34 cellular contexts compared by ENCODE assay signal in genomic region chr1:235737751-235738150, GRCh38.
"Had no signal": no experiment of that assay in that cellular context is flagged by ENCODE, and none has a peak within 500 bp of the region (broad histone marks: within the 10 kb centered on the region; RNA-seq: fewer than 3 reads in every experiment).

No MANE protein-coding gene starts in this region.

- H3K27ac Mint-ChIP-seq: activated B cell treated with CpG ODN at 0.5 μM for 24 hours; activated CD4-positive, alpha-beta memory T cell treated with anti-CD3 and anti-CD28 coated beads, Interleukin-2, amount 10 ng/mL, durations not matched to agents 7 days and 5 days; activated CD4-positive, alpha-beta T cell treated with anti-CD3 and anti-CD28 coated beads, Interleukin-2, amount 10 ng/mL, durations not matched to agents 24 days and 14 days; activated CD8-positive, alpha-beta memory T cell treated with anti-CD3 and anti-CD28 coated beads, Interleukin-2, amount 10 ng/mL, durations not matched to agents 7 days and 5 days; activated CD8-positive, alpha-beta T cell treated with anti-CD3 and anti-CD28 coated beads, Interleukin-2, amount 10 ng/mL, durations not matched to agents 7 days and 5 days; activated naive CD4-positive, alpha-beta T cell treated with anti-CD3 and anti-CD28 coated beads, Interleukin-2, amount 10 ng/mL, durations not matched to agents 7 days and 5 days; activated naive CD4-positive, alpha-beta T cell treated with anti-CD3 and anti-CD28 coated beads, Interleukin-2, amount 50 U/mL, for 24 hours; activated naive CD8-positive, alpha-beta T cell; activated naive CD8-positive, alpha-beta T cell treated with anti-CD3 and anti-CD28 coated beads, Interleukin-2, amount 10 ng/mL, durations not matched to agents 7 days and 5 days; activated naive CD8-positive, alpha-beta T cell treated with anti-CD3 and anti-CD28 coated beads, Interleukin-2, amount 50 U/mL, for 24 hours; activated T-cell treated with anti-CD3 and anti-CD28 coated beads, Interleukin-2, amount 50 U/mL, for 24 hours; activated T-helper 2 cell treated with anti-CD3 and anti-CD28 coated beads, Interferon-gamma antibody, Interleukin-2, Interleukin-4, amounts not matched to agents 10 μg/mL and 5 μg/mL and 100 μg/mL, durations not matched to agents 14 hours and 24 hours and 36 hours; T-helper 1 cell treated with Interleukin-12 subunit alpha and Interleukin-12 subunit beta and Interleukin-4 antibody, amounts not matched to agents 30 μg/mL and 1 μg/mL, for 36 hours; T-helper 2 cell treated with Interferon-gamma antibody and Interleukin-4, amounts not matched to agents 5 μg/mL and 100 μg/mL, for 36 hours had no signal

- DNase-seq: activated B cell treated with CpG ODN at 0.5 μM for 24 hours; activated CD4-positive, alpha-beta memory T cell treated with anti-CD3 and anti-CD28 coated beads, Interleukin-2, amount 10 ng/mL, durations not matched to agents 7 days and 5 days; activated CD4-positive, alpha-beta T cell treated with anti-CD3 and anti-CD28 coated beads for 4 hours; activated CD4-positive, alpha-beta T cell treated with anti-CD3 and anti-CD28 coated beads, Interleukin-2, amount 10 ng/mL, durations not matched to agents 24 days and 14 days; activated CD4-positive, alpha-beta T cell treated with anti-CD3 and anti-CD28 coated beads, Interleukin-2, amount 50 U/mL, for 48 hours; activated CD4-positive, CD25-positive, alpha-beta regulatory T cell treated with anti-CD3 and anti-CD28 coated beads, Interleukin-2, amount 50 U/mL, for 72 hours; activated CD8-positive, alpha-beta memory T cell treated with anti-CD3 and anti-CD28 coated beads for 24 hours; activated CD8-positive, alpha-beta memory T cell treated with anti-CD3 and anti-CD28 coated beads, Interleukin-2, amount 10 ng/mL, durations not matched to agents 7 days and 5 days; activated CD8-positive, alpha-beta memory T cell treated with anti-CD3 and anti-CD28 coated beads, Interleukin-2, amount 50 U/mL, for 48 hours; activated CD8-positive, alpha-beta T cell treated with anti-CD3 and anti-CD28 coated beads, Interleukin-2, amount 10 ng/mL, durations not matched to agents 7 days and 5 days; activated effector memory CD4-positive, alpha-beta T cell treated with Interleukin-2 at 50 U/mL for 16 hours; activated gamma-delta T cell; activated naive CD4-positive, alpha-beta T cell treated with anti-CD3 and anti-CD28 coated beads, Interleukin-2, amount 10 ng/mL, durations not matched to agents 7 days and 5 days; activated naive CD4-positive, alpha-beta T cell treated with Interleukin-2 at 50 U/mL for 16 hours; activated naive CD8-positive, alpha-beta T cell treated with anti-CD3 and anti-CD28 coated beads, Interleukin-2, amount 10 ng/mL, durations not matched to agents 7 days and 5 days; activated naive CD8-positive, alpha-beta T cell treated with anti-CD3 and anti-CD28 coated beads, Interleukin-2, amount 50 U/mL, for 24 hours; activated T-cell treated with anti-CD3 and anti-CD28 coated beads, Interleukin-2, amount 50 U/mL, for 24 hours; activated T-cell treated with anti-CD3 and anti-CD28 coated beads, Interleukin-2, amount 50 U/mL, for 48 hours; amygdala; anterior cingulate cortex; body of pancreas; brain microvascular endothelial cell; central memory CD4-positive, alpha-beta T cell; T-helper 1 cell; T-helper 2 cell; T-helper 9 cell had no signal

- H3K27ac ChIP-seq: ascending aorta, body of pancreas, brain microvascular endothelial cell, breast epithelium, VCaP had no signal

- H3K9me3 ChIP-seq: ascending aorta, body of pancreas, breast epithelium had no signal

- H3K27me3 ChIP-seq: ascending aorta, body of pancreas, brain microvascular endothelial cell, breast epithelium had no signal

- H3K4me3 ChIP-seq: ascending aorta, body of pancreas, breast epithelium had no signal

- H3K4me1 ChIP-seq: ascending aorta, body of pancreas, breast epithelium had no signal

- H3K36me3 ChIP-seq: brain microvascular endothelial cell, breast epithelium had no signal

- ATAC-seq: activated CD8-positive, alpha-beta memory T cell treated with anti-CD3 and anti-CD28 coated beads, Interleukin-2, amount 10 ng/mL, durations not matched to agents 7 days and 5 days; activated CD8-positive, alpha-beta T cell treated with anti-CD3 and anti-CD28 coated beads, Interleukin-2, amount 10 ng/mL, durations not matched to agents 7 days and 5 days; activated naive CD8-positive, alpha-beta T cell treated with anti-CD3 and anti-CD28 coated beads, Interleukin-2, amount 50 U/mL, for 24 hours; body of pancreas had no signal

- H3K4me1 Mint-ChIP-seq: activated B cell treated with CpG ODN at 0.5 μM for 24 hours; activated naive CD4-positive, alpha-beta T cell treated with anti-CD3 and anti-CD28 coated beads, Interleukin-2, amount 50 U/mL, for 24 hours had no signal

- H3K27me3 Mint-ChIP-seq: activated B cell treated with CpG ODN at 0.5 μM for 24 hours; activated CD4-positive, alpha-beta memory T cell treated with anti-CD3 and anti-CD28 coated beads, Interleukin-2, amount 10 ng/mL, durations not matched to agents 7 days and 5 days; activated CD4-positive, alpha-beta T cell treated with anti-CD3 and anti-CD28 coated beads, Interleukin-2, amount 10 ng/mL, durations not matched to agents 24 days and 14 days; activated CD8-positive, alpha-beta memory T cell treated with anti-CD3 and anti-CD28 coated beads, Interleukin-2, amount 10 ng/mL, durations not matched to agents 7 days and 5 days; activated naive CD4-positive, alpha-beta T cell treated with anti-CD3 and anti-CD28 coated beads, Interleukin-2, amount 10 ng/mL, durations not matched to agents 7 days and 5 days; activated naive CD4-positive, alpha-beta T cell treated with anti-CD3 and anti-CD28 coated beads, Interleukin-2, amount 50 U/mL, for 24 hours; activated naive CD8-positive, alpha-beta T cell; activated naive CD8-positive, alpha-beta T cell treated with anti-CD3 and anti-CD28 coated beads, Interleukin-2, amount 10 ng/mL, durations not matched to agents 7 days and 5 days; activated naive CD8-positive, alpha-beta T cell treated with anti-CD3 and anti-CD28 coated beads, Interleukin-2, amount 50 U/mL, for 24 hours; activated T-cell treated with anti-CD3 and anti-CD28 coated beads, Interleukin-2, amount 50 U/mL, for 24 hours had no signal

- H3K9me3 Mint-ChIP-seq: activated B cell treated with CpG ODN at 0.5 μM for 24 hours; activated CD4-positive, alpha-beta memory T cell treated with anti-CD3 and anti-CD28 coated beads, Interleukin-2, amount 10 ng/mL, durations not matched to agents 7 days and 5 days; activated naive CD4-positive, alpha-beta T cell treated with anti-CD3 and anti-CD28 coated beads, Interleukin-2, amount 10 ng/mL, durations not matched to agents 7 days and 5 days; activated naive CD4-positive, alpha-beta T cell treated with anti-CD3 and anti-CD28 coated beads, Interleukin-2, amount 50 U/mL, for 24 hours; activated naive CD8-positive, alpha-beta T cell treated with anti-CD3 and anti-CD28 coated beads, Interleukin-2, amount 10 ng/mL, durations not matched to agents 7 days and 5 days; activated naive CD8-positive, alpha-beta T cell treated with anti-CD3 and anti-CD28 coated beads, Interleukin-2, amount 50 U/mL, for 24 hours; activated T-cell treated with anti-CD3 and anti-CD28 coated beads, Interleukin-2, amount 50 U/mL, for 24 hours; activated T-helper 2 cell treated with anti-CD3 and anti-CD28 coated beads, Interferon-gamma antibody, Interleukin-2, Interleukin-4, amounts not matched to agents 10 μg/mL and 5 μg/mL and 100 μg/mL, durations not matched to agents 14 hours and 24 hours and 36 hours; T-helper 1 cell treated with Interleukin-12 subunit alpha and Interleukin-12 subunit beta and Interleukin-4 antibody, amounts not matched to agents 30 μg/mL and 1 μg/mL, for 36 hours; T-helper 2 cell treated with Interferon-gamma antibody and Interleukin-4, amounts not matched to agents 5 μg/mL and 100 μg/mL, for 36 hours had no signal

- H3K4me3 Mint-ChIP-seq: activated B cell treated with CpG ODN at 0.5 μM for 24 hours; activated CD4-positive, alpha-beta memory T cell treated with anti-CD3 and anti-CD28 coated beads, Interleukin-2, amount 10 ng/mL, durations not matched to agents 7 days and 5 days; activated CD4-positive, alpha-beta T cell treated with anti-CD3 and anti-CD28 coated beads, Interleukin-2, amount 10 ng/mL, durations not matched to agents 24 days and 14 days; activated CD8-positive, alpha-beta memory T cell treated with anti-CD3 and anti-CD28 coated beads, Interleukin-2, amount 10 ng/mL, durations not matched to agents 7 days and 5 days; activated CD8-positive, alpha-beta T cell treated with anti-CD3 and anti-CD28 coated beads, Interleukin-2, amount 10 ng/mL, durations not matched to agents 7 days and 5 days; activated naive CD4-positive, alpha-beta T cell treated with anti-CD3 and anti-CD28 coated beads, Interleukin-2, amount 10 ng/mL, durations not matched to agents 7 days and 5 days; activated naive CD4-positive, alpha-beta T cell treated with anti-CD3 and anti-CD28 coated beads, Interleukin-2, amount 50 U/mL, for 24 hours; activated naive CD8-positive, alpha-beta T cell; activated naive CD8-positive, alpha-beta T cell treated with anti-CD3 and anti-CD28 coated beads, Interleukin-2, amount 10 ng/mL, durations not matched to agents 7 days and 5 days; activated naive CD8-positive, alpha-beta T cell treated with anti-CD3 and anti-CD28 coated beads, Interleukin-2, amount 50 U/mL, for 24 hours; activated T-cell treated with anti-CD3 and anti-CD28 coated beads, Interleukin-2, amount 50 U/mL, for 24 hours; T-helper 1 cell treated with Interleukin-12 subunit alpha and Interleukin-12 subunit beta and Interleukin-4 antibody, amounts not matched to agents 30 μg/mL and 1 μg/mL, for 36 hours; T-helper 2 cell treated with Interferon-gamma antibody and Interleukin-4, amounts not matched to agents 5 μg/mL and 100 μg/mL, for 36 hours had no signal
